25 cellular contexts compared by ENCODE assay signal in the genomic region with DNA sequence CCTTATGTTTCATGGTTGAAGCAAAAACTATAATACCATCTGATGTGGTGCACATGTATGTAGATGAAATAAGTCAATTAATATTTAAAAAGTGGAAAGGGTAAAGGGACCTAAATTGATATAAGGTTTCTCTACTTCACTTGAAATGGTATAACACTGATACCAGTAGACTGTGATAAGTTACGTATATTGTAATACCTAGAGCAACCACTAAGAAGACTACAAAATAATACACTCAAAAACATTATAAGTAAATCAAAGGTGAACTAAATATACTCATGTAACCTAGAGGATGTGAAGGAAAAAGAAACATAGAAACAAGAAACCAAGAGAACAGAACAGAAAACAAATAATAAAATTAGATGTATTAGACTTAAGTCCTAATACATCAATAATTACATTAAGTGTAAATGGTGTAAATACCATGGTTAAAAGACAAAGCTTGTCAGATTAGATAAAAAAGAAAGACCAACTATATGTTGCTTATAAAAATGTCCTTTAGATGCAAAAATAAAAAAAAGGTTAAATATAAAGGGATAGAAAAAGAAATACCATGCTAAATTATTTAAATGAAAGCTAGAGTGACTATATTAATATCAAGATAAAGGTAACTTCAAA.
"Had no signal": no experiment of that assay in that cellular context is flagged by ENCODE, and none has a peak within 500 bp of the region (broad histone marks: within the 10 kb centered on the region; RNA-seq: fewer than 3 reads in every experiment).

No MANE protein-coding gene starts in this region.

- H3K9me3 Mint-ChIP-seq: T-helper 1 cell treated with Interleukin-12 subunit alpha and Interleukin-12 subunit beta and Interleukin-4 antibody, amounts not matched to agents 30 μg/mL and 1 μg/mL, for 36 hours had no signal

- H3K79me2 ChIP-seq: hepatocyte had no signal

- H2AFZ ChIP-seq: hepatocyte had no signal

- H3K27ac Mint-ChIP-seq: activated CD4-positive, alpha-beta memory T cell treated with anti-CD3 and anti-CD28 coated beads for 36 hours; activated CD4-positive, alpha-beta T cell treated with anti-CD3 and anti-CD28 coated beads, Interleukin-2, amount 10 ng/mL, durations not matched to agents 24 days and 14 days; activated T-cell treated with anti-CD3 and anti-CD28 coated beads, Interleukin-2, amount 50 U/mL, for 24 hours; naive B cell; nephron progenitor cell; T-helper 1 cell treated with Interleukin-12 subunit alpha and Interleukin-12 subunit beta and Interleukin-4 antibody, amounts not matched to agents 30 μg/mL and 1 μg/mL, for 36 hours had no signal

- H3K27me3 Mint-ChIP-seq: activated CD4-positive, alpha-beta memory T cell treated with anti-CD3 and anti-CD28 coated beads for 36 hours; activated CD4-positive, alpha-beta T cell treated with anti-CD3 and anti-CD28 coated beads, Interleukin-2, amount 10 ng/mL, durations not matched to agents 24 days and 14 days; activated T-cell treated with anti-CD3 and anti-CD28 coated beads, Interleukin-2, amount 50 U/mL, for 24 hours; naive B cell had no signal

- H3K4me2 ChIP-seq: hepatocyte had no signal

- H3K4me3 Mint-ChIP-seq: activated CD4-positive, alpha-beta memory T cell treated with anti-CD3 and anti-CD28 coated beads for 36 hours; activated CD4-positive, alpha-beta T cell treated with anti-CD3 and anti-CD28 coated beads, Interleukin-2, amount 10 ng/mL, durations not matched to agents 24 days and 14 days; activated T-cell treated with anti-CD3 and anti-CD28 coated beads, Interleukin-2, amount 50 U/mL, for 24 hours; naive B cell; nephron progenitor cell; T-helper 1 cell treated with Interleukin-12 subunit alpha and Interleukin-12 subunit beta and Interleukin-4 antibody, amounts not matched to agents 30 μg/mL and 1 μg/mL, for 36 hours had no signal

- H3K27me3 ChIP-seq: brain microvascular endothelial cell, gastrocnemius medialis, hepatocyte, right lobe of liver, tibial nerve had no signal

- H3K36me3 Mint-ChIP-seq: activated CD4-positive, alpha-beta memory T cell treated with anti-CD3 and anti-CD28 coated beads for 36 hours; naive B cell had no signal

- H3K4me1 Mint-ChIP-seq: activated CD4-positive, alpha-beta T cell treated with anti-CD3 and anti-CD28 coated beads, Interleukin-2, amount 10 ng/mL, durations not matched to agents 24 days and 14 days; naive B cell had no signal

- DNase-seq: activated CD4-positive, alpha-beta memory T cell treated with anti-CD3 and anti-CD28 coated beads for 36 hours; activated CD4-positive, alpha-beta T cell treated with anti-CD3 and anti-CD28 coated beads, Interleukin-2, amount 10 ng/mL, durations not matched to agents 24 days and 14 days; activated CD4-positive, CD25-positive, alpha-beta regulatory T cell treated with anti-CD3 and anti-CD28 coated beads, Interleukin-2, amount 50 U/mL, for 72 hours; activated CD8-positive, alpha-beta memory T cell treated with anti-CD3 and anti-CD28 coated beads, Interleukin-2, amount 50 U/mL, for 48 hours; activated gamma-delta T cell; activated naive CD4-positive, alpha-beta T cell treated with anti-CD3 and anti-CD28 coated beads, Interleukin-2, amount 50 U/mL, for 16 hours; activated T-cell treated with anti-CD3 and anti-CD28 coated beads, Interleukin-2, amount 50 U/mL, for 24 hours; amniotic stem cell; brain microvascular endothelial cell; caudate nucleus; gastrocnemius medialis; left colon; naive B cell; nephron progenitor cell; nucleus accumbens; posterior cingulate gyrus; right lobe of liver; stimulated activated CD4-positive, alpha-beta T cell treated with anti-CD3 and anti-CD28 coated beads, Interleukin-2, amount 100 ng/mL, for 48 hours; stimulated activated naive CD4-positive, alpha-beta T cell treated with Interleukin-2 at 50 U/mL for 16 hours; T-helper 9 cell had no signal

- ATAC-seq: gastrocnemius medialis, left colon, right lobe of liver had no signal

- H3K36me3 ChIP-seq: brain microvascular endothelial cell, gastrocnemius medialis, right lobe of liver, tibial nerve had no signal

- H3K27ac ChIP-seq: brain microvascular endothelial cell, gastrocnemius medialis, hepatocyte, right lobe of liver, tibial nerve had no signal

- H3K4me3 ChIP-seq: gastrocnemius medialis, hepatocyte, right lobe of liver, tibial nerve had no signal

- H3K4me1 ChIP-seq: gastrocnemius medialis, right lobe of liver, tibial nerve had no signal

- H3K9me3 ChIP-seq: gastrocnemius medialis, right lobe of liver, tibial nerve had no signal

- FAIRE-seq: astrocyte, keratinocyte had no signal
